ENCODE assay signal across 1 cellular context in genomic region chr2:27890146-27891062, GRCh38.
TF ChIP-seq lines count a peak whose summit lies in the region.

Gene BABAM2, plus strand, starts transcription at chr2:27890729. Its CDS starts 3,828 bp downstream, at chr2:27894557.
Gene RBKS, minus strand, starts transcription at chr2:27890387. Its CDS starts 42 bp downstream, at chr2:27890345.

TF ChIP-seq in HepG2, 621 proteins besides CTCF, POLR2A, EP300 and RAD21 (continued from another document and continues in another):
- TF ChIP-seq ZZZ3 (CRISPR knock-in tag; IDR thresholded peaks at IDR 0.05; ENCODE audit: borderline replicate concordance) (no peak; the same call in 1 of the 2 replicates), PTBP1 (IDR thresholded peaks at IDR 0.05; ENCODE audit: low read depth, low read length, poor library complexity, severe bottlenecking) (peak; percentile 22), SMYD3 (CRISPR knock-in tag; IDR thresholded peaks at IDR 0.05) (peak; percentile 92; the same call in 1 of the 2 replicates), ZNF788 (CRISPR knock-in tag; IDR thresholded peaks at IDR 0.05; ENCODE audit: borderline replicate concordance) (peak; percentile 97; the same call in 1 of the 2 replicates), FUBP1 (CRISPR knock-in tag; IDR thresholded peaks at IDR 0.05; ENCODE audit: borderline replicate concordance) (no peak), YEATS2 (CRISPR knock-in tag; IDR thresholded peaks at IDR 0.05; ENCODE audit: borderline replicate concordance) (peak; percentile 85; the same call in 1 of the 2 replicates), ZNF883 (CRISPR knock-in tag; IDR thresholded peaks at IDR 0.05; ENCODE audit: not compliant biosample characterization) (peak; percentile 92), ZNF326 (CRISPR knock-in tag; IDR thresholded peaks at IDR 0.05; ENCODE audit: borderline replicate concordance) (no peak), ZMYM2 (CRISPR knock-in tag; IDR thresholded peaks at IDR 0.05) (no peak), ZNF280D (CRISPR knock-in tag; IDR thresholded peaks at IDR 0.05) (peak; percentile 86; the same call in 1 of the 2 replicates), ZNF136 (CRISPR knock-in tag; IDR thresholded peaks at IDR 0.05; ENCODE audit: low read depth) (0 out of 2 replicates have a peak, but pooled peaks have one; percentile 70), JARID2 (CRISPR knock-in tag; IDR thresholded peaks at IDR 0.05; ENCODE audit: insufficient replicate concordance) (peak; percentile 39), ZNF264 (CRISPR knock-in tag; IDR thresholded peaks at IDR 0.05) (peak; percentile 39), PHB2 (IDR thresholded peaks at IDR 0.05; ENCODE audit: partially characterized antibody) (no peak), ZNF317 (CRISPR knock-in tag; IDR thresholded peaks at IDR 0.05) (no peak; the same call in 1 of the 2 replicates), ARID4A (CRISPR knock-in tag; IDR thresholded peaks at IDR 0.05; ENCODE audit: borderline replicate concordance) (peak; percentile 99), PAWR (CRISPR knock-in tag; IDR thresholded peaks at IDR 0.05; ENCODE audit: borderline replicate concordance) (no peak), ZNF747 (CRISPR knock-in tag; IDR thresholded peaks at IDR 0.05; ENCODE audit: borderline replicate concordance) (peak; percentile 97), ATF6 (CRISPR knock-in tag; conservative IDR thresholded peaks at IDR 0.05) (no peak), GFI1 (CRISPR knock-in tag; IDR thresholded peaks at IDR 0.05; ENCODE audit: borderline replicate concordance) (peak; percentile 75; the same call in 1 of the 2 replicates), ZNF850 (CRISPR knock-in tag; conservative IDR thresholded peaks at IDR 0.05) (no peak), KMT2B (CRISPR knock-in tag; IDR thresholded peaks at IDR 0.05) (peak; percentile 94), IRX3 (CRISPR knock-in tag; IDR thresholded peaks at IDR 0.05; ENCODE audit: borderline replicate concordance, low read depth) (peak; percentile 80), ZBTB33 (CRISPR knock-in tag; IDR thresholded peaks at IDR 0.05) (no peak; the same call in 1 of the 2 replicates), MTF2 (CRISPR knock-in tag; IDR thresholded peaks at IDR 0.05; ENCODE audit: borderline replicate concordance) (peak; percentile 23; the same call in 1 of the 2 replicates), ATF1 (CRISPR knock-in tag; IDR thresholded peaks at IDR 0.05) (no peak), ZMYM3 (CRISPR knock-in tag; IDR thresholded peaks at IDR 0.05) (peak; percentile 52), ZNF138 (CRISPR knock-in tag; IDR thresholded peaks at IDR 0.05; ENCODE audit: low read depth) (no peak), ZNF772 (CRISPR knock-in tag; IDR thresholded peaks at IDR 0.05) (peak; percentile 98), ZNF263 (CRISPR knock-in tag; IDR thresholded peaks at IDR 0.05) (0 out of 2 replicates have a peak, but pooled peaks have one; percentile 23), SOX6 (IDR thresholded peaks at IDR 0.05) (no peak), SOX6 (CRISPR knock-in tag; IDR thresholded peaks at IDR 0.05) (peak; percentile 66), SP1 (IDR thresholded peaks at IDR 0.05) (no peak), SP1 (CRISPR knock-in tag; IDR thresholded peaks at IDR 0.05) (peak; percentile 11; the same call in 1 of the 2 replicates), ZNF776 (CRISPR knock-in tag; IDR thresholded peaks at IDR 0.05) (peak; percentile 37; the same call in 1 of the 2 replicates), ZXDC (CRISPR knock-in tag; IDR thresholded peaks at IDR 0.05) (no peak)
- TF ChIP-seq, protein P1, sequence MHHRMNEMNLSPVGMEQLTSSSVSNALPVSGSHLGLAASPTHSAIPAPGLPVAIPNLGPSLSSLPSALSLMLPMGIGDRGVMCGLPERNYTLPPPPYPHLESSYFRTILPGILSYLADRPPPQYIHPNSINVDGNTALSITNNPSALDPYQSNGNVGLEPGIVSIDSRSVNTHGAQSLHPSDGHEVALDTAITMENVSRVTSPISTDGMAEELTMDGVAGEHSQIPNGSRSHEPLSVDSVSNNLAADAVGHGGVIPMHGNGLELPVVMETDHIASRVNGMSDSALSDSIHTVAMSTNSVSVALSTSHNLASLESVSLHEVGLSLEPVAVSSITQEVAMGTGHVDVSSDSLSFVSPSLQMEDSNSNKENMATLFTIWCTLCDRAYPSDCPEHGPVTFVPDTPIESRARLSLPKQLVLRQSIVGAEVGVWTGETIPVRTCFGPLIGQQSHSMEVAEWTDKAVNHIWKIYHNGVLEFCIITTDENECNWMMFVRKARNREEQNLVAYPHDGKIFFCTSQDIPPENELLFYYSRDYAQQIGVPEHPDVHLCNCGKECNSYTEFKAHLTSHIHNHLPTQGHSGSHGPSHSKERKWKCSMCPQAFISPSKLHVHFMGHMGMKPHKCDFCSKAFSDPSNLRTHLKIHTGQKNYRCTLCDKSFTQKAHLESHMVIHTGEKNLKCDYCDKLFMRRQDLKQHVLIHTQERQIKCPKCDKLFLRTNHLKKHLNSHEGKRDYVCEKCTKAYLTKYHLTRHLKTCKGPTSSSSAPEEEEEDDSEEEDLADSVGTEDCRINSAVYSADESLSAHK (CRISPR knock-in tag; IDR thresholded peaks at IDR 0.05; ENCODE audit: borderline replicate concordance), result 0 out of 2 replicates have a peak, but pooled peaks have one; percentile 32
- TF ChIP-seq, protein P2, sequence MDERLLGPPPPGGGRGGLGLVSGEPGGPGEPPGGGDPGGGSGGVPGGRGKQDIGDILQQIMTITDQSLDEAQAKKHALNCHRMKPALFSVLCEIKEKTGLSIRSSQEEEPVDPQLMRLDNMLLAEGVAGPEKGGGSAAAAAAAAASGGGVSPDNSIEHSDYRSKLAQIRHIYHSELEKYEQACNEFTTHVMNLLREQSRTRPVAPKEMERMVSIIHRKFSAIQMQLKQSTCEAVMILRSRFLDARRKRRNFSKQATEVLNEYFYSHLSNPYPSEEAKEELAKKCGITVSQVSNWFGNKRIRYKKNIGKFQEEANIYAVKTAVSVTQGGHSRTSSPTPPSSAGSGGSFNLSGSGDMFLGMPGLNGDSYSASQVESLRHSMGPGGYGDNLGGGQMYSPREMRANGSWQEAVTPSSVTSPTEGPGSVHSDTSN (CRISPR knock-in tag; IDR thresholded peaks at IDR 0.05), result no peak
- TF ChIP-seq, protein P3, sequence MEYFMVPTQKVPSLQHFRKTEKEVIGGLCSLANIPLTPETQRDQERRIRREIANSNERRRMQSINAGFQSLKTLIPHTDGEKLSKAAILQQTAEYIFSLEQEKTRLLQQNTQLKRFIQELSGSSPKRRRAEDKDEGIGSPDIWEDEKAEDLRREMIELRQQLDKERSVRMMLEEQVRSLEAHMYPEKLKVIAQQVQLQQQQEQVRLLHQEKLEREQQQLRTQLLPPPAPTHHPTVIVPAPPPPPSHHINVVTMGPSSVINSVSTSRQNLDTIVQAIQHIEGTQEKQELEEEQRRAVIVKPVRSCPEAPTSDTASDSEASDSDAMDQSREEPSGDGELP (IDR thresholded peaks at IDR 0.05; ENCODE audit: borderline replicate concordance, low read depth), result peak; percentile 75; the same call in 1 of the 2 replicates
